ENCODE assay signal across 28 cellular contexts in genomic region chr1:36859926-36860325, GRCh38.
"Had no signal": no experiment of that assay in that cellular context is flagged by ENCODE, and none has a peak within 500 bp of the region (broad histone marks: within the 10 kb centered on the region; RNA-seq: fewer than 3 reads in every experiment).

No MANE protein-coding gene starts in this region.

- H3K4me2 ChIP-seq: hepatocyte, smooth muscle cell had no signal

- H3K79me2 ChIP-seq: hepatocyte had no signal

- H3K27me3 ChIP-seq: foreskin keratinocyte, right atrium auricular region had no signal

- DNase-seq: effector CD8-positive, alpha-beta T cell; foreskin keratinocyte; heart left ventricle; left cardiac atrium; left lung; mesenchymal stem cell; mucosa of descending colon; naive B cell; nucleus accumbens; stimulated activated CD4-positive, alpha-beta T cell treated with anti-CD3 and anti-CD28 coated beads, Interleukin-12 subunit alpha, Interleukin-12 subunit beta, amount 100 ng/mL, for 4 hours; stimulated activated CD4-positive, alpha-beta T cell treated with anti-CD3 and anti-CD28 coated beads, Interleukin-1b, Interleukin-23, amount 100 ng/mL, for 48 hours; stimulated activated CD4-positive, alpha-beta T cell treated with anti-CD3 and anti-CD28 coated beads, Interleukin-4, amount 100 ng/mL, for 1 hour; stimulated activated CD8-positive, alpha-beta memory T cell treated with anti-CD3 and anti-CD28 coated beads, Interleukin-4, amount 100 ng/mL, for 48 hours; stimulated activated naive CD4-positive, alpha-beta T cell; stimulated activated naive CD8-positive, alpha-beta T cell treated with anti-CD3 and anti-CD28 coated beads, Interleukin-15, amount 100 ng/mL, for 72 hours; transverse colon had no signal

- H3K9me3 ChIP-seq: esophagus muscularis mucosa, gastroesophageal sphincter, heart left ventricle, left lung, mucosa of descending colon, prostate gland, right atrium auricular region, suprapubic skin, transverse colon had no signal

- H3K27ac ChIP-seq: esophagus muscularis mucosa, foreskin keratinocyte, gastroesophageal sphincter, heart left ventricle, hepatocyte, left lung, prostate gland, right atrium auricular region, suprapubic skin, transverse colon had no signal

- H3K36me3 ChIP-seq: esophagus muscularis mucosa, gastroesophageal sphincter, heart left ventricle, left lung, prostate gland, right atrium auricular region, suprapubic skin, transverse colon had no signal

- H3K4me3 ChIP-seq: esophagus muscularis mucosa, gastroesophageal sphincter, heart left ventricle, hepatocyte, left lung, mucosa of descending colon, prostate gland, right atrium auricular region, smooth muscle cell, suprapubic skin, transverse colon had no signal

- FAIRE-seq: colon, endothelial cell of umbilical vein, islet of Langerhans had no signal

- ATAC-seq: foreskin keratinocyte; gastroesophageal sphincter; heart left ventricle; left cardiac atrium; left lung; mucosa of descending colon; natural killer cell treated with Interleukin-12 subunit alpha and Interleukin-12 subunit beta and Interleukin-15 and Interleukin-18, amount 100 ng/mL, for 72 hours; sciatic nerve; stimulated activated naive CD8-positive, alpha-beta T cell treated with anti-CD3 and anti-CD28 coated beads, Interleukin-15, amount 100 ng/mL, for 72 hours had no signal

- H2AFZ ChIP-seq: hepatocyte had no signal

- H3K4me1 ChIP-seq: foreskin keratinocyte, gastroesophageal sphincter, heart left ventricle, left lung, prostate gland, right atrium auricular region, suprapubic skin, transverse colon had no signal
